21 cellular contexts compared by ENCODE assay signal in genomic region chr19:49455729-49456128, GRCh38. TPM values are rescaled to one million over a fixed set of nuclear protein-coding genes. Genes with fewer than 3 reads are reported as not detected.
A peak's percentile ranks its signal among the peaks of the same experiment; 100 is the strongest.
DNase-seq lines count a peak whose midpoint lies in the region; ATAC-seq and TF ChIP-seq lines count a peak whose summit lies in the region.
"Had no signal": no experiment of that assay in that cellular context is flagged by ENCODE, and none has a peak within 500 bp of the region (broad histone marks: within the 10 kb centered on the region; RNA-seq: fewer than 3 reads in every experiment).

No MANE protein-coding gene starts in this region.

- H3K36me3 Mint-ChIP-seq in Caco-2 (ENCODE audit: insufficient read depth, unreplicated experiment): peaks cover 36% of the 10 kb centered on the region

- no peak for TF ChIP-seq CTCF in AG04450 (IDR thresholded peaks at IDR 0.05; ENCODE audit: low read depth, low read length)
- TF ChIP-seq CTCF in Caco-2 (IDR thresholded peaks at IDR 0.05; ENCODE audit: insufficient read depth in 1 of 2, low read depth in 1 of 2, low read length in 1 of 2, severe bottlenecking in 1 of 2, unreplicated experiment in 1 of 2): no peak
- TF ChIP-seq CTCF in osteoblast (IDR thresholded peaks at IDR 0.05; ENCODE audit: extremely low read depth, low read depth, low read length): no peak

- H3K27ac Mint-ChIP-seq in Caco-2 (ENCODE audit: unreplicated experiment): no peak overlapping the region

- peaks cover 19% of the 10 kb centered on the region for H3K79me2 ChIP-seq in osteoblast (ENCODE audit: insufficient read depth, low read length)

- H3K4me1 ChIP-seq in Caco-2 (peaks cover 6% of the 10 kb centered on the region; the same call in 1 of the 2 replicates), osteoblast (ENCODE audit: insufficient read depth, low read length) (peaks cover 24% of the 10 kb centered on the region)
- H3K4me1 ChIP-seq: prostate gland had no signal

- BruUV-seq in Caco-2 (replicated peaks; lab: Mats Ljungman, UMichigan): no TSS peak

- no peak for DNase-seq in AG04450 (ENCODE audit: low read depth, low spot score)
- DNase-seq in Caco-2: no peak
- peak; percentile 17 for DNase-seq in dedifferentiated amniotic fluid mesenchymal stem cell (ENCODE audit: extremely low spot score)
- no peak for DNase-seq in osteoblast (ENCODE audit: insufficient read length, low spot score, missing footprints)
- no peak for DNase-seq in stimulated activated CD4-positive, alpha-beta T cell treated with anti-CD3 and anti-CD28 coated beads, Interleukin-4, amount 100 ng/mL, for 24 hours
- DNase-seq in stimulated activated naive CD4-positive, alpha-beta T cell (lab: John Stamatoyannopoulos, UW): no peak
- DNase-seq: activated CD4-positive, CD25-positive, alpha-beta regulatory T cell treated with anti-CD3 and anti-CD28 coated beads, Interleukin-2, amount 50 U/mL, for 72 hours; activated effector memory CD4-positive, alpha-beta T cell treated with Interleukin-2 at 50 U/mL for 16 hours; central memory CD4-positive, alpha-beta T cell; KG1; mucosa of descending colon; NCI-H1417 treated with DMSO at 0.1 percent for 48 hours; NCI-H446; stimulated activated CD4-positive, alpha-beta T cell treated with anti-CD3 and anti-CD28 coated beads, Interleukin-2, amount 100 ng/mL, for 48 hours had no signal

- no peaks in the 10 kb centered on the region for H3K27me3 ChIP-seq in AG04450 (ENCODE audit: control insufficient read depth, insufficient read depth, low read length)
- H3K27me3 ChIP-seq in Caco-2 (replicated peaks; ENCODE audit: control insufficient read depth, insufficient read depth, low read length): no peaks in the 10 kb centered on the region
- H3K27me3 ChIP-seq in osteoblast (ENCODE audit: insufficient read depth, low read length): no peaks in the 10 kb centered on the region

- H3K4me3 ChIP-seq in AG04450 (ENCODE audit: low read depth, low read length) (no peak overlapping the region), Caco-2 (ENCODE audit: low read depth, low read length) (no peak overlapping the region), osteoblast (ENCODE audit: insufficient read depth, low read length) (no peak overlapping the region)
- H3K4me3 ChIP-seq: mucosa of descending colon, prostate gland had no signal

- POLR2A ChIA-PET in AG04450 (lab: Yijun Ruan, JAX) (interaction anchor here (0.6 kb wide), 1 partner anchor 109 kb away, joined by 4 read pairs; no protein-coding TSS in a partner anchor), Caco-2 (lab: Charles Lee) (no interaction called here)

- peaks cover 2% of the 10 kb centered on the region for H3K4me1 Mint-ChIP-seq in Caco-2 (ENCODE audit: low read depth, unreplicated experiment)

- H3K27me3 Mint-ChIP-seq in Caco-2 (ENCODE audit: insufficient read depth, unreplicated experiment): no peaks in the 10 kb centered on the region
- H3K27me3 Mint-ChIP-seq: stimulated activated memory B cell treated with anti-CD40 and anti-IgM and Interleukin-4, amounts not matched to agents 10 μg/mL and 1 μg/mL and 100 μg/mL, for 72 hours had no signal

- no peak overlapping the region for H3K4me2 ChIP-seq in osteoblast (ENCODE audit: insufficient read depth, low read length)

- intact Hi-C loops in Caco-2 (cut with micrococcal nuclease; ENCODE audit: unreplicated experiment): no loop called here

- no peak overlapping the region for H2AFZ ChIP-seq in osteoblast (ENCODE audit: low read length)

- H3K4me3 Mint-ChIP-seq in Caco-2 (ENCODE audit: unreplicated experiment): peak overlapping the region; percentile 27
- H3K4me3 Mint-ChIP-seq: stimulated activated memory B cell treated with anti-CD40 and anti-IgM and Interleukin-4, amounts not matched to agents 10 μg/mL and 1 μg/mL and 100 μg/mL, for 72 hours had no signal

- no peaks in the 10 kb centered on the region for H4K20me1 ChIP-seq in osteoblast (ENCODE audit: insufficient read depth, low read length)

- H3K9me3 ChIP-seq in AG04450 (ENCODE audit: control insufficient read depth, insufficient read depth, low read length) (no peaks in the 10 kb centered on the region), Caco-2 (no peaks in the 10 kb centered on the region), osteoblast (ENCODE audit: low read depth, low read length) (no peaks in the 10 kb centered on the region)
- H3K9me3 ChIP-seq: mucosa of descending colon, prostate gland had no signal

- ATAC-seq in GM18520 (IDR thresholded peaks at IDR 0.05; ENCODE audit: unreplicated experiment) (no peak), GM19463 (IDR thresholded peaks at IDR 0.05; ENCODE audit: unreplicated experiment) (no peak)
- ATAC-seq: mucosa of descending colon; stimulated activated memory B cell treated with anti-CD40 and anti-IgM and Interleukin-4, amounts not matched to agents 10 μg/mL and 1 μg/mL and 100 μg/mL, for 72 hours had no signal

- CTCF ChIA-PET in AG04450 (lab: Charles Lee): interaction anchor here (0.8 to 1.9 kb wide), 4 partner anchors 18 to 530 kb away, joined by 3 to 10 read pairs (median 4); partner anchors contain the start of gene FLT3LG
- CTCF ChIA-PET in Caco-2 (lab: Charles Lee): no interaction called here

- no peaks in the 10 kb centered on the region; the same call in none of the 2 replicates for H3K36me3 ChIP-seq in Caco-2 (ENCODE audit: control insufficient read depth, insufficient read depth, low read length)
- no peaks in the 10 kb centered on the region for H3K36me3 ChIP-seq in osteoblast (ENCODE audit: insufficient read depth, low read length)
- H3K36me3 ChIP-seq: prostate gland had no signal

- H3K27ac ChIP-seq in AG04450 (ENCODE audit: low read depth, low read length) (peak overlapping the region; percentile 21), osteoblast (ENCODE audit: low read depth, low read length) (peak overlapping the region; percentile 46)
- H3K27ac ChIP-seq: C4-2B had no signal

- no peaks in the 10 kb centered on the region for H3K9me3 Mint-ChIP-seq in Caco-2 (ENCODE audit: unreplicated experiment)
- H3K9me3 Mint-ChIP-seq: stimulated activated memory B cell treated with anti-CD40 and anti-IgM and Interleukin-4, amounts not matched to agents 10 μg/mL and 1 μg/mL and 100 μg/mL, for 72 hours had no signal

RNA-seq across cellular contexts. Expression of gene ALDH16A1, which starts 2.7 kb away (rescaled TPM):
- polyA plus RNA-seq in AG04450 (2011; rRNA removed): 4.1 and 4.3 TPM in 2 replicates
- polyA minus RNA-seq in AG04450 (2011; rRNA and poly(A)+ RNA removed): 1.6 and 3.2 TPM in 2 replicates
- 42.1 and 45.0 TPM in 2 replicates for total RNA-seq in Caco-2 (2022)
- total RNA-seq in osteoblast: 26.4 and 32.7 TPM in 2 replicates

RNA-seq across cellular contexts. Expression of gene PIH1D1, which starts 4.1 kb away (rescaled TPM):
- polyA plus RNA-seq in AG04450 (2011; rRNA removed): 60.3 and 62.5 TPM in 2 replicates
- 43.7 and 44.3 TPM in 2 replicates for polyA minus RNA-seq in AG04450 (2011; rRNA and poly(A)+ RNA removed)
- total RNA-seq in Caco-2 (2022): 150 and 167 TPM in 2 replicates
- total RNA-seq in osteoblast: 79.3 and 80.7 TPM in 2 replicates

RNA-seq across cellular contexts. Expression of gene SLC17A7, which starts 14.4 kb away (rescaled TPM):
- polyA plus RNA-seq in AG04450 (2011; rRNA removed): 0.02 and 0.04 TPM in 2 replicates
- not detected in 2 replicates for polyA minus RNA-seq in AG04450 (2011; rRNA and poly(A)+ RNA removed)
- total RNA-seq in Caco-2 (2022) (0.21 and 0.36 TPM in 2 replicates), osteoblast (under 0.01 TPM in 2 replicates)
- total RNA-seq: epithelial cell of proximal tubule had no signal

RNA-seq across cellular contexts. Expression of gene FLT3LG, which starts 18.3 kb away (rescaled TPM):
- 3.7 and 5.9 TPM in 2 replicates for polyA plus RNA-seq in AG04450 (2011; rRNA removed)
- 0.87 and 1.9 TPM in 2 replicates for polyA minus RNA-seq in AG04450 (2011; rRNA and poly(A)+ RNA removed)
- total RNA-seq in Caco-2 (2022): 2.1 and 2.4 TPM in 2 replicates
- total RNA-seq in osteoblast: 4.3 and 6.5 TPM in 2 replicates

RNA-seq across cellular contexts. Expression of gene GFY, which starts 30.5 kb away (rescaled TPM):
- not detected in 2 replicates for polyA plus RNA-seq in AG04450 (2011; rRNA removed)
- polyA minus RNA-seq in AG04450 (2011; rRNA and poly(A)+ RNA removed): not detected in 2 replicates
- total RNA-seq in Caco-2 (2022) (0.25 TPM in 1 of 2 replicates, not detected in the other), osteoblast (not detected in 2 replicates)
- total RNA-seq: epithelial cell of proximal tubule, mucosa of descending colon, OCI-LY7, prostate gland had no signal
